Comparison of ENCODE assay signal across 14 cellular contexts in genomic region chr11:127000991-127001390, GRCh38. TPM values are rescaled to one million over a fixed set of nuclear protein-coding genes. Genes with fewer than 3 reads are reported as not detected.
DNase-seq lines count a peak whose midpoint lies in the region; ATAC-seq and TF ChIP-seq lines count a peak whose summit lies in the region.
"Had no signal": no experiment of that assay in that cellular context is flagged by ENCODE, and none has a peak within 500 bp of the region (broad histone marks: within the 10 kb centered on the region; RNA-seq: fewer than 3 reads in every experiment).

No MANE protein-coding gene starts in this region.

- H3K9ac ChIP-seq in mammary epithelial cell (ENCODE audit: insufficient read depth, low read length) = no peak overlapping the region

- TF ChIP-seq CTCF in mammary epithelial cell (conservative IDR thresholded peaks at IDR 0.05 in 1 of 2, IDR thresholded peaks at IDR 0.05 in 1 of 2; ENCODE audit: extremely low read depth in 1 of 2, insufficient read depth in 1 of 2, low read depth in 1 of 2, low read length in 2 of 2) (no peak), lower lobe of right lung (IDR thresholded peaks at IDR 0.05) (no peak)

- H3K36me3 ChIP-seq in ACC112 (ENCODE audit: insufficient read depth, low read length) (no peaks in the 10 kb centered on the region), H7 (replicated peaks; ENCODE audit: control insufficient read depth, insufficient read depth, low read length) (no peaks in the 10 kb centered on the region), mammary epithelial cell (ENCODE audit: insufficient read depth, low read length) (no peaks in the 10 kb centered on the region), lower lobe of right lung (no peaks in the 10 kb centered on the region)
- no peaks in the 10 kb centered on the region for H3K36me3 ChIP-seq in effector memory CD4-positive, alpha-beta T cell (ENCODE audit: control insufficient read depth, insufficient read depth, low read length)

- dilution Hi-C loops in mammary epithelial cell (cut with HindIII; ENCODE audit: low sequenced_read_pairs) = no loop called here

- CTCF ChIA-PET in mammary epithelial cell (lab: Charles Lee; ENCODE audit: low non-redundant PET) = no interaction called here

- H3K27ac ChIP-seq in ACC112 (ENCODE audit: low read depth, low read length) (no peak overlapping the region), mammary epithelial cell (ENCODE audit: insufficient read depth, low read depth, low read length) (no peak overlapping the region), lower lobe of right lung (no peak overlapping the region)
- no peak overlapping the region for H3K27ac ChIP-seq in effector memory CD4-positive, alpha-beta T cell (ENCODE audit: insufficient read depth, low read length, poor library complexity, severe bottlenecking)

- H3K9me3 ChIP-seq in mammary epithelial cell (replicated peaks; ENCODE audit: insufficient read depth, low read length) = no peaks in the 10 kb centered on the region
- H3K9me3 ChIP-seq in lower lobe of right lung = no peaks in the 10 kb centered on the region
- no peaks in the 10 kb centered on the region for H3K9me3 ChIP-seq in effector memory CD4-positive, alpha-beta T cell (ENCODE audit: control insufficient read depth, low read length)

- 0% methylated on average over 2 of the region's 6 CpGs for WGBS in mammary epithelial cell (ENCODE audit: low coverage, missing lambda C conversion rate)

- H2AFZ ChIP-seq in ACC112 (ENCODE audit: low read length, unreplicated experiment) (peak overlapping the region; percentile 91), mammary epithelial cell (ENCODE audit: low read depth, low read length) (peak overlapping the region; percentile 85)

- in situ Hi-C loops in mammary epithelial cell (cut with MboI; ENCODE audit: low sequenced_read_pairs in 2 of 2) = no loop called here

- H3K4me3 ChIP-seq in ACC112 (ENCODE audit: low read depth, low read length) = peak overlapping the region; percentile 90
- no peak overlapping the region; the same call in 1 of the 2 replicates for H3K4me3 ChIP-seq in H7 (ENCODE audit: insufficient read depth, low read depth, low read length)
- H3K4me3 ChIP-seq in mammary epithelial cell (replicated peaks in 1 of 3; ENCODE audit: insufficient read depth in 1 of 3, low read depth in 2 of 3, low read length in 3 of 3) = peak overlapping the region in 2 of 3 experiments; percentile 50 to 53
- peak overlapping the region; percentile 43 for H3K4me3 ChIP-seq in lower lobe of right lung
- H3K4me3 ChIP-seq in effector memory CD4-positive, alpha-beta T cell (ENCODE audit: insufficient read depth, low read depth, low read length, poor library complexity, severe bottlenecking) = no peak overlapping the region

- H3K79me2 ChIP-seq in ACC112 (ENCODE audit: control insufficient read depth, insufficient read depth, low read length, unreplicated experiment) (peaks cover 38% of the 10 kb centered on the region), mammary epithelial cell (ENCODE audit: insufficient read depth, low read length) (no peaks in the 10 kb centered on the region)

- H3K4me1 ChIP-seq in ACC112 (ENCODE audit: control insufficient read depth, insufficient read depth, low read length, unreplicated experiment) (peaks cover 38% of the 10 kb centered on the region), mammary epithelial cell (ENCODE audit: insufficient read depth, low read length) (peaks cover 13% of the 10 kb centered on the region), lower lobe of right lung (peaks cover 9% of the 10 kb centered on the region)
- no peaks in the 10 kb centered on the region for H3K4me1 ChIP-seq in effector memory CD4-positive, alpha-beta T cell (ENCODE audit: control insufficient read depth, insufficient read depth, low read length, poor library complexity, severe bottlenecking)

- peak; percentile 48 for DNase-seq in H7
- no peak for DNase-seq in mammary epithelial cell
- no peak for DNase-seq in lower lobe of right lung
- no peak for DNase-seq in NCI-H187 (lab: John Stamatoyannopoulos, UW)
- no peak for DNase-seq in effector memory CD4-positive, alpha-beta T cell
- DNase-seq: activated CD8-positive, alpha-beta T cell treated with anti-CD3 and anti-CD28 coated beads for 36 hours; activated naive CD4-positive, alpha-beta T cell treated with anti-CD3 and anti-CD28 coated beads for 36 hours; CD4-positive, alpha-beta T cell; T-cell had no signal

- no TSS peak for BruUV-seq in mammary epithelial cell (replicated peaks; lab: Mats Ljungman, UMichigan)

- H3K27me3 ChIP-seq in ACC112 (ENCODE audit: insufficient read depth, low read length) (peaks cover 17% of the 10 kb centered on the region), H7 (ENCODE audit: control insufficient read depth, insufficient read depth, low read length) (peaks cover 64% of the 10 kb centered on the region), mammary epithelial cell (ENCODE audit: insufficient read depth, low read length) (peaks cover 5% of the 10 kb centered on the region), lower lobe of right lung (ENCODE audit: low read depth) (peaks cover 87% of the 10 kb centered on the region)
- peaks cover 9% of the 10 kb centered on the region for H3K27me3 ChIP-seq in effector memory CD4-positive, alpha-beta T cell (replicated peaks; ENCODE audit: control insufficient read depth, insufficient read depth, low read length, poor library complexity, severe bottlenecking)

- H4K20me1 ChIP-seq in mammary epithelial cell (ENCODE audit: insufficient read depth, low read length) = no peaks in the 10 kb centered on the region

- peak overlapping the region; percentile 83 for H3K4me2 ChIP-seq in mammary epithelial cell (ENCODE audit: insufficient read depth, low read depth, low read length)

- intact Hi-C loops in mammary epithelial cell (cut with micrococcal nuclease) (no loop called here), lower lobe of right lung (cut with DNase I) (no loop called here)

- ATAC-seq in lower lobe of right lung (no peak), HG02759 (IDR thresholded peaks at IDR 0.05; ENCODE audit: unreplicated experiment) (no peak), HG03457 (IDR thresholded peaks at IDR 0.05; ENCODE audit: unreplicated experiment) (no peak)
- ATAC-seq: activated CD8-positive, alpha-beta T cell treated with anti-CD3 and anti-CD28 coated beads for 36 hours; HCT116; T-cell had no signal

RNA-seq across cellular contexts. Expression of gene KIRREL3, which starts 0.4 kb away (rescaled TPM):
- 0.10 and 0.55 TPM in 2 replicates for total RNA-seq in H7 (2014; rRNA removed; shearing (Covaris generic))
- total RNA-seq in mammary epithelial cell = under 1 TPM in 1 of 2 donors, not detected in 1; under 0.01 TPM
- 0.31 TPM for polyA plus RNA-seq in mammary epithelial cell
- polyA minus RNA-seq in mammary epithelial cell = 1.4 TPM
- total RNA-seq in lower lobe of right lung = 0.15 TPM
- total RNA-seq: activated CD8-positive, alpha-beta T cell treated with anti-CD3 and anti-CD28 coated beads for 36 hours; activated naive CD4-positive, alpha-beta T cell treated with anti-CD3 and anti-CD28 coated beads for 36 hours; CD4-positive, alpha-beta T cell; NCI-H460; T-cell had no signal

Comparison
In these comparisons a context has a peak if more than half of its experiments do, and no peak if none do; other contexts are left out.
1. H3K4me3 ChIP-seq: peak in ACC112 (single experiment), mammary epithelial cell (2 of 3) and lower lobe of right lung (single experiment); none in H7 (single experiment) and effector memory CD4-positive, alpha-beta T cell (single experiment).